In genomic region chr2:2856723-2857415, GRCh38 we compare ENCODE assay signal across 8 cellular contexts.
"Had no signal": no experiment of that assay in that cellular context is flagged by ENCODE, and none has a peak within 500 bp of the region (broad histone marks: within the 10 kb centered on the region; RNA-seq: fewer than 3 reads in every experiment).

No MANE protein-coding gene starts in this region.

- H3K9me3 ChIP-seq: HAP-1 had no signal

- ATAC-seq: HCT116, HepG2 had no signal

- H3K36me3 ChIP-seq: HAP-1 had no signal

- H3K4me3 ChIP-seq: GM23248, HAP-1 had no signal

- DNase-seq: GM23248, GOT3, H7, HFFc6 had no signal

- H3K27ac ChIP-seq: GM23248, HL-60 had no signal

- H3K4me1 ChIP-seq: HAP-1 had no signal
